11 cellular contexts compared by ENCODE assay signal in genomic region chr17:41619934-41620582, GRCh38. TPM values are rescaled to one million over a fixed set of nuclear protein-coding genes. Genes with fewer than 3 reads are reported as not detected.
"Had no signal": no experiment of that assay in that cellular context is flagged by ENCODE, and none has a peak within 500 bp of the region (broad histone marks: within the 10 kb centered on the region; RNA-seq: fewer than 3 reads in every experiment).

No MANE protein-coding gene starts in this region.

RNA-seq across cellular contexts. Expression of gene KRT17, which starts 4.3 kb away (rescaled TPM):
- total RNA-seq: activated CD4-positive, alpha-beta memory T cell treated with anti-CD3 and anti-CD28 coated beads for 36 hours; activated naive CD4-positive, alpha-beta T cell treated with anti-CD3 and anti-CD28 coated beads for 36 hours; activated naive CD8-positive, alpha-beta T cell treated with anti-CD3 and anti-CD28 coated beads, Interleukin-2, amount 10 ng/mL, durations not matched to agents 7 days and 5 days; activated T-cell treated with anti-CD3 and anti-CD28 coated beads, Interleukin-2, amount 50 U/mL, for 4 hours; cardiac septum; SK-MEL-5; T-helper 2 cell treated with Interferon-gamma antibody and Interleukin-4, amounts not matched to agents 100 ng/mL and 5 ng/mL, for 36 hours had no signal

RNA-seq across cellular contexts. Expression of gene KRT16, which starts 7.5 kb away (rescaled TPM):
- total RNA-seq: activated CD4-positive, alpha-beta memory T cell treated with anti-CD3 and anti-CD28 coated beads for 36 hours; activated CD4-positive, alpha-beta T cell treated with anti-CD3 and anti-CD28 coated beads, Interleukin-2, amount 10 ng/mL, durations not matched to agents 7 days and 5 days; activated naive CD4-positive, alpha-beta T cell treated with anti-CD3 and anti-CD28 coated beads for 36 hours; activated naive CD8-positive, alpha-beta T cell treated with anti-CD3 and anti-CD28 coated beads, Interleukin-2, amount 10 ng/mL, durations not matched to agents 7 days and 5 days; activated T-cell treated with anti-CD3 and anti-CD28 coated beads, Interleukin-2, amount 50 U/mL, for 4 hours; cardiac septum; IMR-90; Peyer's patch; SK-MEL-5; T-helper 2 cell treated with Interferon-gamma antibody and Interleukin-4, amounts not matched to agents 100 ng/mL and 5 ng/mL, for 36 hours had no signal
- polyA plus RNA-seq: IMR-90 had no signal

RNA-seq across cellular contexts. Expression of gene KRT14, which starts 33.4 kb away (rescaled TPM):
- total RNA-seq: activated CD4-positive, alpha-beta memory T cell treated with anti-CD3 and anti-CD28 coated beads for 36 hours; activated CD4-positive, alpha-beta T cell treated with anti-CD3 and anti-CD28 coated beads, Interleukin-2, amount 10 ng/mL, durations not matched to agents 7 days and 5 days; activated naive CD4-positive, alpha-beta T cell treated with anti-CD3 and anti-CD28 coated beads for 36 hours; activated naive CD8-positive, alpha-beta T cell treated with anti-CD3 and anti-CD28 coated beads, Interleukin-2, amount 10 ng/mL, durations not matched to agents 7 days and 5 days; activated T-cell treated with anti-CD3 and anti-CD28 coated beads, Interleukin-2, amount 50 U/mL, for 4 hours; cardiac septum; IMR-90; SK-MEL-5; T-helper 2 cell treated with Interferon-gamma antibody and Interleukin-4, amounts not matched to agents 100 ng/mL and 5 ng/mL, for 36 hours had no signal
- polyA plus RNA-seq: IMR-90 had no signal

RNA-seq across cellular contexts. Expression of gene KRT9, which starts 48.2 kb away (rescaled TPM):
- total RNA-seq: activated CD4-positive, alpha-beta memory T cell treated with anti-CD3 and anti-CD28 coated beads for 36 hours; activated CD4-positive, alpha-beta T cell treated with anti-CD3 and anti-CD28 coated beads, Interleukin-2, amount 10 ng/mL, durations not matched to agents 7 days and 5 days; activated naive CD4-positive, alpha-beta T cell treated with anti-CD3 and anti-CD28 coated beads for 36 hours; activated naive CD8-positive, alpha-beta T cell treated with anti-CD3 and anti-CD28 coated beads, Interleukin-2, amount 10 ng/mL, durations not matched to agents 7 days and 5 days; activated T-cell treated with anti-CD3 and anti-CD28 coated beads, Interleukin-2, amount 50 U/mL, for 4 hours; ascending aorta; cardiac septum; IMR-90; Peyer's patch; SK-MEL-5; T-helper 2 cell treated with Interferon-gamma antibody and Interleukin-4, amounts not matched to agents 100 ng/mL and 5 ng/mL, for 36 hours had no signal
- polyA plus RNA-seq: IMR-90 had no signal
